In the genomic region with DNA sequence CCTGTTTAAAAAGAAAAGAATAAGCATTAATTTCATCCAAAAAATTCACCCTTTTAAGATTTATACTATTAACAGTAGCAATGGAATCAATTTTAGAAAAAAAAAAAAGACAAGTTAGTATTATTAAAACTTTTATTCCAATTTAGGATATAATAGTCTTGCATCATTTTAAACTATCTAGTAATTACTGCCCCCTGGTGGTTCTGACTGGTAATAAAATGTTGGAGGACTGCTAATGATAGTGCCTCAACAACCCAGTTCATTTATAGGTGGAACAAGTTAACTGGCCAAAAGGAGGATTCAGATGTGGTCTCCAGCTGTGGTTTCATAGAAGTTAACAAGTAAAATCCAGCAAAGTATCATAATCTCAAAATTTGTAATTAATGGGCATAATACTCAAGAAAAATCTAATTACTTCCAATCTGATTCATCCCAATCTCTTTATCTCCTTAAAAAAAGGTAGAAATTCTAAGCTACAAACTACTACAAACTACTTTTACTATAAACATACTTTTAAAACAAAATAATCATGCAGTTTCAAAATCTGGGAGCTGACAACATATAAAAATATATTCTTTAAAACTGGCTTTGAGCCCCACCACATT, we compare ENCODE assay signal across 8 cellular contexts. TPM values are rescaled to one million over a fixed set of nuclear protein-coding genes. Genes with fewer than 3 reads are reported as not detected.
DNase-seq lines count a peak whose midpoint lies in the region; ATAC-seq, FAIRE-seq and TF ChIP-seq lines count a peak whose summit lies in the region.

No MANE protein-coding gene starts in this region.

- H3K27me3 ChIP-seq in HAP-1 (ENCODE audit: low read depth) (no peaks in the 10 kb centered on the region), bronchial epithelial cell (ENCODE audit: control insufficient read depth, insufficient read depth, low read length) (no peaks in the 10 kb centered on the region)

- TF ChIP-seq CTCF in bronchial epithelial cell (IDR thresholded peaks at IDR 0.05; ENCODE audit: insufficient read depth, low read length, severe bottlenecking) = peak; percentile 29

- H3K4me1 ChIP-seq in HAP-1 = no peaks in the 10 kb centered on the region

- no peak overlapping the region for H3K27ac Mint-ChIP-seq in stimulated activated naive CD8-positive, alpha-beta T cell treated with anti-CD3 and anti-CD28 coated beads, Interleukin-15, amount 100 ng/mL, for 72 hours

- no peak overlapping the region for H3K4me3 ChIP-seq in HAP-1
- no peak overlapping the region for H3K4me3 ChIP-seq in bronchial epithelial cell (ENCODE audit: low read depth, low read length)

- peak; percentile 49 for DNase-seq in stimulated activated CD4-positive, alpha-beta T cell treated with anti-CD3 and anti-CD28 coated beads, Interleukin-15, amount 100 ng/mL, for 24 hours
- DNase-seq in stimulated activated CD4-positive, alpha-beta T cell treated with anti-CD3 and anti-CD28 coated beads, Interleukin-4, amount 100 ng/mL, for 4 hours = no peak
- DNase-seq in HAP-1 (ENCODE audit: low spot score in 2 of 2) (peak; percentile 44 to 79), M059J (ENCODE audit: low read depth) (peak; percentile 72), SK-N-DZ (ENCODE audit: low spot score) (peak; percentile 66), bronchial epithelial cell (ENCODE audit: low read depth) (peak; percentile 65), kidney tubule cell (ENCODE audit: low spot score) (peak; percentile 66)
- peak; percentile 20 to 48 for DNase-seq in stimulated activated naive CD8-positive, alpha-beta T cell treated with anti-CD3 and anti-CD28 coated beads, Interleukin-15, amount 100 ng/mL, for 72 hours

- no peak overlapping the region for H3K4me3 Mint-ChIP-seq in stimulated activated naive CD8-positive, alpha-beta T cell treated with anti-CD3 and anti-CD28 coated beads, Interleukin-15, amount 100 ng/mL, for 72 hours

- in situ Hi-C loops in HAP-1 (cut with MboI; ENCODE audit: low sequenced_read_pairs) = loop anchor here (10.0 kb wide), 1 partner anchor 280 kb away; no protein-coding TSS in a partner anchor

- H3K4me1 Mint-ChIP-seq in stimulated activated naive CD8-positive, alpha-beta T cell treated with anti-CD3 and anti-CD28 coated beads, Interleukin-15, amount 100 ng/mL, for 72 hours = no peaks in the 10 kb centered on the region

- no peaks in the 10 kb centered on the region for H3K9me3 Mint-ChIP-seq in stimulated activated naive CD8-positive, alpha-beta T cell treated with anti-CD3 and anti-CD28 coated beads, Interleukin-15, amount 100 ng/mL, for 72 hours

- no peaks in the 10 kb centered on the region for H3K27me3 Mint-ChIP-seq in stimulated activated naive CD8-positive, alpha-beta T cell treated with anti-CD3 and anti-CD28 coated beads, Interleukin-15, amount 100 ng/mL, for 72 hours

- H3K9me3 ChIP-seq in HAP-1 = no peaks in the 10 kb centered on the region

- ATAC-seq in stimulated activated naive CD8-positive, alpha-beta T cell treated with anti-CD3 and anti-CD28 coated beads, Interleukin-15, amount 100 ng/mL, for 72 hours = peak; percentile 70

- FAIRE-seq in bronchial epithelial cell (lab: Jason Lieb, UNC) = no peak

- peaks cover 9% of the 10 kb centered on the region; the same call in 1 of the 2 replicates for H3K36me3 ChIP-seq in HAP-1 (replicated peaks)
- H3K36me3 ChIP-seq in bronchial epithelial cell (ENCODE audit: control insufficient read depth, insufficient read depth, low read length) = peaks cover 3% of the 10 kb centered on the region

RNA-seq across cellular contexts. Expression of gene WDR49, which starts 30.7 kb away (rescaled TPM):
- total RNA-seq in M059J (2014; rRNA removed; shearing (Covaris generic)) = not detected in 2 replicates
- not detected in 2 replicates for polyA plus RNA-seq in SK-N-DZ (2014; cell fraction: cytosol; rRNA removed)
- not detected in 2 replicates for polyA plus RNA-seq in SK-N-DZ (2014; cell fraction: nucleus; rRNA removed)
- total RNA-seq in bronchial epithelial cell = 0.51 and 1.1 TPM in 2 replicates

RNA-seq across cellular contexts. Expression of gene PDCD10, which starts 50.2 kb away (rescaled TPM):
- total RNA-seq in M059J (2014; rRNA removed; shearing (Covaris generic)) = 97.1 and 140 TPM in 2 replicates
- polyA plus RNA-seq in SK-N-DZ (2014; cell fraction: cytosol; rRNA removed) = 87.5 and 93.0 TPM in 2 replicates
- 57.4 and 57.8 TPM in 2 replicates for polyA plus RNA-seq in SK-N-DZ (2014; cell fraction: nucleus; rRNA removed)
- total RNA-seq in bronchial epithelial cell = 83.2 and 131 TPM in 2 replicates

RNA-seq across cellular contexts. Expression of gene SERPINI1, which starts 51.0 kb away (rescaled TPM):
- 3.2 and 4.4 TPM in 2 replicates for total RNA-seq in M059J (2014; rRNA removed; shearing (Covaris generic))
- polyA plus RNA-seq in SK-N-DZ (2014; cell fraction: cytosol; rRNA removed) = 4.3 and 6.3 TPM in 2 replicates
- polyA plus RNA-seq in SK-N-DZ (2014; cell fraction: nucleus; rRNA removed) = 2.6 and 4.8 TPM in 2 replicates
- total RNA-seq in bronchial epithelial cell = 1.8 and 3.3 TPM in 2 replicates

Comparison
In these comparisons a context has a peak if more than half of its experiments do, and no peak if none do; other contexts are left out.
1. DNase-seq: peak in stimulated activated CD4-positive, alpha-beta T cell treated with anti-CD3 and anti-CD28 coated beads, Interleukin-15, amount 100 ng/mL, for 24 hours (single experiment), HAP-1 (2 of 2), M059J (single experiment), SK-N-DZ (single experiment), bronchial epithelial cell (single experiment), kidney tubule cell (single experiment) and stimulated activated naive CD8-positive, alpha-beta T cell treated with anti-CD3 and anti-CD28 coated beads, Interleukin-15, amount 100 ng/mL, for 72 hours (2 of 2); none in stimulated activated CD4-positive, alpha-beta T cell treated with anti-CD3 and anti-CD28 coated beads, Interleukin-4, amount 100 ng/mL, for 4 hours (0 of 2).